ENCODE assay signal across 10 cellular contexts in genomic region chr12:98416845-98417244, GRCh38.
DNase-seq lines count a peak whose midpoint lies in the region; ATAC-seq and TF ChIP-seq lines count a peak whose summit lies in the region.
"Had no signal": no experiment of that assay in that cellular context is flagged by ENCODE, and none has a peak within 500 bp of the region (broad histone marks: within the 10 kb centered on the region; RNA-seq: fewer than 3 reads in every experiment).

No MANE protein-coding gene starts in this region.

- H3K27ac Mint-ChIP-seq in nephron progenitor cell: no peak overlapping the region

- H3K9me3 Mint-ChIP-seq in nephron progenitor cell: peaks cover 3% of the 10 kb centered on the region

- intact Hi-C loops in heart left ventricle (cut with DNase I): no loop called here
- intact Hi-C loops in cardiac septum (cut with DNase I): no loop called here
- intact Hi-C loops in OCI-LY7 (cut with micrococcal nuclease; ENCODE audit: unreplicated experiment): no loop called here

- H4K20me1 ChIP-seq in OCI-LY7 (ENCODE audit: insufficient read depth, low read length): no peaks in the 10 kb centered on the region

- no peaks in the 10 kb centered on the region for H3K36me3 Mint-ChIP-seq in nephron progenitor cell (ENCODE audit: low read depth)

- CTCF ChIA-PET in OCI-LY7 (lab: Charles Lee; ENCODE audit: unreplicated experiment): no interaction called here

- H3K27me3 Mint-ChIP-seq in nephron progenitor cell (ENCODE audit: low read depth, poor library complexity): peaks cover 2% of the 10 kb centered on the region

- no peaks in the 10 kb centered on the region for H3K27me3 ChIP-seq in heart left ventricle

- H2AFZ ChIP-seq in OCI-LY7 (ENCODE audit: low read length): no peak overlapping the region

- peaks cover 0 to 30% (median 16%) of the 10 kb centered on the region in 12 donors for H3K4me1 ChIP-seq in heart left ventricle
- H3K4me1 ChIP-seq in OCI-LY7 (ENCODE audit: insufficient read depth, low read length, poor library complexity, severe bottlenecking): no peaks in the 10 kb centered on the region

- H3K36me3 ChIP-seq in heart left ventricle (no peaks in the 10 kb centered on the region), OCI-LY7 (ENCODE audit: insufficient read depth, low read length) (no peaks in the 10 kb centered on the region)
- H3K36me3 ChIP-seq: HAP-1 had no signal

- POLR2A ChIA-PET in OCI-LY7 (lab: Charles Lee): interaction anchor here (0.7 kb wide), 1 partner anchor 12 kb away, joined by 3 read pairs; no protein-coding TSS in a partner anchor

- 51 to 62% (median 57%) methylated on average over 4 of the region's 4 CpGs for WGBS in heart left ventricle, 4 donors

- ATAC-seq in heart left ventricle: peak in 1 of 4 donors; percentile 43
- no peak for ATAC-seq in HG02798 (IDR thresholded peaks at IDR 0.05; ENCODE audit: poor library complexity, unreplicated experiment)
- no peak for ATAC-seq in GM21360 (IDR thresholded peaks at IDR 0.05; ENCODE audit: unreplicated experiment)

- H3K4me2 ChIP-seq in OCI-LY7 (ENCODE audit: low read length): no peak overlapping the region

- no peak for DNase-seq in heart left ventricle
- no peak for DNase-seq in cardiac septum (ENCODE audit: low spot score)
- DNase-seq in OCI-LY7 (ENCODE audit: low spot score): peak; percentile 25
- DNase-seq in fibroblast of mammary gland (ENCODE audit: low read depth): peak; percentile 68
- no peak for DNase-seq in nephron progenitor cell
- no peak for DNase-seq in cerebellar nuclear complex (lab: John Stamatoyannopoulos, UW)
- DNase-seq: DMS79 had no signal

- TF ChIP-seq POLR2A in heart left ventricle (IDR thresholded peaks at IDR 0.05): no peak

- H3K9me3 ChIP-seq in heart left ventricle (no peaks in the 10 kb centered on the region), OCI-LY7 (ENCODE audit: low read length) (no peaks in the 10 kb centered on the region)
- H3K9me3 ChIP-seq: HAP-1 had no signal

- H3K4me3 ChIP-seq in heart left ventricle (no peak overlapping the region), OCI-LY7 (ENCODE audit: low read depth, low read length, poor library complexity, severe bottlenecking) (no peak overlapping the region), fibroblast of mammary gland (ENCODE audit: control insufficient read depth, low read depth, low read length) (no peak overlapping the region)
- H3K4me3 ChIP-seq: HAP-1 had no signal

- TF ChIP-seq CTCF in heart left ventricle (IDR thresholded peaks at IDR 0.05) (peak in 7 of 12 donors; percentile 10 to 44 (median 21)), OCI-LY7 (conservative IDR thresholded peaks at IDR 0.05; ENCODE audit: low read length) (peak; percentile 34; the same call in 1 of the 2 replicates), fibroblast of mammary gland (conservative IDR thresholded peaks at IDR 0.05; ENCODE audit: control insufficient read depth, insufficient read depth, low read depth, low read length) (peak; percentile 45), nephron progenitor cell (IDR thresholded peaks at IDR 0.05) (no peak)

- H3K4me1 Mint-ChIP-seq in nephron progenitor cell: peaks cover 47% of the 10 kb centered on the region

- H3K9me2 ChIP-seq in OCI-LY7 (ENCODE audit: insufficient read depth, low read length): no peaks in the 10 kb centered on the region

- no TSS peak for BruUV-seq in OCI-LY7 (replicated peaks; lab: Mats Ljungman, UMichigan)

- H3K79me2 ChIP-seq in OCI-LY7 (ENCODE audit: insufficient read depth, low read depth, low read length): no peaks in the 10 kb centered on the region

- H3K4me3 Mint-ChIP-seq in nephron progenitor cell: no peak overlapping the region

- H3K27ac ChIP-seq in heart left ventricle: peak overlapping the region in 5 of 12 donors; percentile 12 to 65 (median 40)
- no peak overlapping the region for H3K27ac ChIP-seq in OCI-LY7 (ENCODE audit: low read depth, low read length, poor library complexity, severe bottlenecking)

Comparison
In these comparisons a context has a peak if more than half of its experiments do, and no peak if none do; other contexts are left out.
1. DNase-seq: peak in OCI-LY7 (single experiment) and fibroblast of mammary gland (single experiment); none in heart left ventricle (0 of 5), cardiac septum (single experiment), nephron progenitor cell (single experiment) and cerebellar nuclear complex (0 of 2).